Comparison of ENCODE assay signal across 27 cellular contexts in genomic region chr1:227707807-227708206, GRCh38. TPM values are rescaled to one million over a fixed set of nuclear protein-coding genes. Genes with fewer than 3 reads are reported as not detected.
A peak's percentile ranks its signal among the peaks of the same experiment; 100 is the strongest.
DNase-seq lines count a peak whose midpoint lies in the region; ATAC-seq, FAIRE-seq and TF ChIP-seq lines count a peak whose summit lies in the region.
"Had no signal": no experiment of that assay in that cellular context is flagged by ENCODE, and none has a peak within 500 bp of the region (broad histone marks: within the 10 kb centered on the region; RNA-seq: fewer than 3 reads in every experiment).

No MANE protein-coding gene starts in this region.

- no peak for TF ChIP-seq RAD21 in GM12878 (IDR thresholded peaks at IDR 0.05; ENCODE audit: insufficient read depth, low read depth, low read length)

- H3K4me2 ChIP-seq in GM12878 (ENCODE audit: control insufficient read depth, insufficient read depth): no peak overlapping the region
- H3K4me2 ChIP-seq: SK-N-SH had no signal

- SMC1A ChIA-PET in GM12878 (lab: Charles Lee; ENCODE audit: uncharacterized antibody, unreplicated experiment): interaction anchor here (1.2 kb wide), 1 partner anchor 9 kb away, joined by 3 read pairs; no protein-coding TSS in a partner anchor

- CTCF ChIA-PET in activated CD4-positive, alpha-beta T cell treated with anti-CD3 and anti-CD28 coated beads, Interleukin-2, amount 10 ng/mL, durations not matched to agents 7 days and 5 days (lab: Charles Lee): no interaction called here
- CTCF ChIA-PET in CD4-positive, alpha-beta memory T cell (lab: Charles Lee; ENCODE audit: partially characterized antibody): no interaction called here
- CTCF ChIA-PET in GM12878 (lab: Yijun Ruan, JAX): no interaction called here

- intact Hi-C loops in CD4-positive, alpha-beta memory T cell (cut with micrococcal nuclease): no loop called here
- intact Hi-C loops in GM12878 (cut with micrococcal nuclease; ENCODE audit: unreplicated experiment) (no loop called here), stomach (cut with DNase I; ENCODE audit: low total_unique reads) (no loop called here)

- 5% methylated on average over 1 of the region's 1 CpG for WGBS in GM12878 (ENCODE audit: insufficient coverage, insufficient replicate concordance, low lambda C conversion rate, missing lambda C conversion rate)
- WGBS in stomach, 5 donors: 61 to 74% (median 64%) methylated on average over 1 of the region's 1 CpG

- no peaks in the 10 kb centered on the region for H3K9me3 ChIP-seq in CD4-positive, alpha-beta memory T cell (ENCODE audit: control insufficient read depth in 1 of 2, low read length in 2 of 2)
- H3K9me3 ChIP-seq in GM12878 (replicated peaks; ENCODE audit: control insufficient read depth, insufficient read depth, low read length) (peaks cover 11% of the 10 kb centered on the region; the same call in 2 of the 3 replicates), stomach (peaks cover 4 to 74% (median 41%) of the 10 kb centered on the region in 4 donors)
- H3K9me3 ChIP-seq: SK-N-SH had no signal

- no TSS peak for BruUV-seq in GM12878 (replicated peaks; lab: Mats Ljungman, UMichigan)

- no peaks in the 10 kb centered on the region for H3K27me3 Mint-ChIP-seq in activated CD4-positive, alpha-beta T cell treated with anti-CD3 and anti-CD28 coated beads, Interleukin-2, amount 10 ng/mL, durations not matched to agents 7 days and 5 days
- peaks cover 0 to 2% of the 10 kb centered on the region in 2 donors for H3K27me3 Mint-ChIP-seq in CD4-positive, alpha-beta memory T cell

- no peaks in the 10 kb centered on the region for H3K27me3 ChIP-seq in CD4-positive, alpha-beta memory T cell (ENCODE audit: insufficient read depth, low read length)
- H3K27me3 ChIP-seq in GM12878 (replicated peaks in 1 of 2; ENCODE audit: control insufficient read depth in 2 of 2, insufficient read depth in 2 of 2, low read length in 1 of 2) (no peaks in the 10 kb centered on the region), stomach (no peaks in the 10 kb centered on the region)
- H3K27me3 ChIP-seq: BLaER1 treated with 17β-estradiol and CSF1 and Interleukin-3, amounts not matched to agents 10 nM and 100 nM; breast epithelium; left lung; suprapubic skin had no signal

- POLR2A ChIA-PET in activated CD4-positive, alpha-beta T cell treated with anti-CD3 and anti-CD28 coated beads, Interleukin-2, amount 10 ng/mL, durations not matched to agents 7 days and 5 days (lab: Charles Lee): interaction anchor here (0.7 kb wide), 1 partner anchor 350 kb away, joined by 3 read pairs; no protein-coding TSS in a partner anchor
- POLR2A ChIA-PET in CD4-positive, alpha-beta memory T cell (lab: Charles Lee; ENCODE audit: partially characterized antibody): no interaction called here
- POLR2A ChIA-PET in GM12878 (lab: Charles Lee): no interaction called here

- H3K9ac ChIP-seq in GM12878 (ENCODE audit: control insufficient read depth, insufficient read depth, low read length): no peak overlapping the region
- H3K9ac ChIP-seq: BLaER1 treated with 17β-estradiol and CSF1 and Interleukin-3, amounts not matched to agents 10 nM and 100 nM; SK-N-SH had no signal

- no peaks in the 10 kb centered on the region for H4K20me1 ChIP-seq in GM12878 (ENCODE audit: control insufficient read depth, insufficient read depth)
- H4K20me1 ChIP-seq: BLaER1 treated with 17β-estradiol and CSF1 and Interleukin-3, amounts not matched to agents 10 nM and 100 nM had no signal

- TF ChIP-seq EP300 in GM12878 (IDR thresholded peaks at IDR 0.05; ENCODE audit: borderline replicate concordance in 1 of 2, control insufficient read depth in 1 of 2, low read depth in 2 of 2, low read length in 2 of 2) (no peak), stomach (IDR thresholded peaks at IDR 0.05) (no peak)

- FAIRE-seq in GM12878 (lab: Jason Lieb, UNC): no peak
- FAIRE-seq: colon, frontal cortex, GM12891, small intestine had no signal

- RAD21 ChIA-PET in GM12878 (lab: Charles Lee; ENCODE audit: unreplicated experiment): no interaction called here

- ATAC-seq in GM12878: peak; percentile 24; the same call in 1 of the 3 replicates
- ATAC-seq in HG02759 (IDR thresholded peaks at IDR 0.05; ENCODE audit: unreplicated experiment): no peak
- ATAC-seq: left lung had no signal

- peaks cover 46% of the 10 kb centered on the region for H3K9me3 Mint-ChIP-seq in activated CD4-positive, alpha-beta T cell treated with anti-CD3 and anti-CD28 coated beads, Interleukin-2, amount 10 ng/mL, durations not matched to agents 7 days and 5 days
- H3K9me3 Mint-ChIP-seq in CD4-positive, alpha-beta memory T cell: peaks cover 0 to 48% (median 27%) of the 10 kb centered on the region in 8 donors

- H2AFZ ChIP-seq in GM12878 (ENCODE audit: control insufficient read depth, low read depth, low read length): no peak overlapping the region; the same call in 1 of the 2 replicates

- no peaks in the 10 kb centered on the region for H3K79me2 ChIP-seq in GM12878 (ENCODE audit: control insufficient read depth, insufficient read depth, low read length)

- H3K36me3 Mint-ChIP-seq in activated CD4-positive, alpha-beta T cell treated with anti-CD3 and anti-CD28 coated beads, Interleukin-2, amount 10 ng/mL, durations not matched to agents 7 days and 5 days (ENCODE audit: low read depth): peaks cover 6% of the 10 kb centered on the region
- peaks cover 5% of the 10 kb centered on the region in 2 donors for H3K36me3 Mint-ChIP-seq in CD4-positive, alpha-beta memory T cell

- TF ChIP-seq CTCF in GM12878 (IDR thresholded peaks at IDR 0.05 in 2 of 3, conservative IDR thresholded peaks at IDR 0.05 in 1 of 3; ENCODE audit: control insufficient read depth in 2 of 3, extremely low read depth in 1 of 3, insufficient read depth in 1 of 3, low read depth in 3 of 3, low read length in 3 of 3): no peak
- no peak for TF ChIP-seq CTCF in stomach (IDR thresholded peaks at IDR 0.05)

- peak overlapping the region; percentile 9 for H3K4me3 Mint-ChIP-seq in activated CD4-positive, alpha-beta T cell treated with anti-CD3 and anti-CD28 coated beads, Interleukin-2, amount 10 ng/mL, durations not matched to agents 7 days and 5 days
- H3K4me3 Mint-ChIP-seq in CD4-positive, alpha-beta memory T cell: peak overlapping the region in 7 of 8 donors; percentile 66 to 87 (median 71)
- H3K4me3 Mint-ChIP-seq: H9 had no signal

- DNase-seq in activated CD4-positive, alpha-beta T cell treated with anti-CD3 and anti-CD28 coated beads, Interleukin-2, amount 10 ng/mL, durations not matched to agents 7 days and 5 days: no peak
- no peak for DNase-seq in activated CD4-positive, alpha-beta T cell treated with anti-CD3 and anti-CD28 coated beads for 48 hours
- no peak for DNase-seq in CD4-positive, alpha-beta memory T cell
- peak; percentile 18 for DNase-seq in M059J (ENCODE audit: low read depth)
- DNase-seq in GM12878 (ENCODE audit: low read depth, low spot score): no peak
- DNase-seq in NCI-H510A (lab: John Stamatoyannopoulos, UW): no peak
- DNase-seq in stomach: no peak
- DNase-seq: activated CD4-positive, CD25-positive, alpha-beta regulatory T cell; activated gamma-delta T cell; amygdala; effector CD8-positive, alpha-beta T cell; H9; hippocampal formation; left lung; NCI-H1092 treated with DMSO at 0.1 percent for 48 hours; NCI-H1930; NCI-H69; SK-N-SH; small intestine; stimulated activated CD4-positive, alpha-beta T cell treated with anti-CD3 and anti-CD28 coated beads, Interleukin-1b, Interleukin-23, amount 100 ng/mL, for 48 hours had no signal

- peaks cover 11% of the 10 kb centered on the region for H3K4me1 Mint-ChIP-seq in activated CD4-positive, alpha-beta T cell treated with anti-CD3 and anti-CD28 coated beads, Interleukin-2, amount 10 ng/mL, durations not matched to agents 7 days and 5 days
- peaks cover 7 to 11% (median 10%) of the 10 kb centered on the region in 4 donors for H3K4me1 Mint-ChIP-seq in CD4-positive, alpha-beta memory T cell
- H3K4me1 Mint-ChIP-seq: H9 had no signal

- peak overlapping the region; percentile 67 for H3K27ac Mint-ChIP-seq in activated CD4-positive, alpha-beta T cell treated with anti-CD3 and anti-CD28 coated beads, Interleukin-2, amount 10 ng/mL, durations not matched to agents 7 days and 5 days
- H3K27ac Mint-ChIP-seq in CD4-positive, alpha-beta memory T cell: peak overlapping the region in 6 of 7 donors; percentile 31 to 87 (median 75)
- H3K27ac Mint-ChIP-seq: H9 had no signal

- no peak overlapping the region for H3K4me3 ChIP-seq in CD4-positive, alpha-beta memory T cell (ENCODE audit: low read length in 2 of 2)
- no peak overlapping the region for H3K4me3 ChIP-seq in GM12878
- H3K4me3 ChIP-seq in stomach: no peak overlapping the region
- H3K4me3 ChIP-seq: BLaER1 treated with 17β-estradiol and CSF1 and Interleukin-3, amounts not matched to agents 10 nM and 100 nM; breast epithelium; left lung; suprapubic skin had no signal

- H3K4me1 ChIP-seq in CD4-positive, alpha-beta memory T cell (ENCODE audit: insufficient read depth, low read length): no peaks in the 10 kb centered on the region
- H3K4me1 ChIP-seq in GM12878 (ENCODE audit: control insufficient read depth, insufficient read depth, low read length) (no peaks in the 10 kb centered on the region), stomach (no peaks in the 10 kb centered on the region)
- H3K4me1 ChIP-seq: breast epithelium, left lung, suprapubic skin had no signal

- TF ChIP-seq POLR2A in GM12878 (IDR thresholded peaks at IDR 0.05; ENCODE audit: low read depth, low read length) (no peak), stomach (IDR thresholded peaks at IDR 0.05) (no peak)

- in situ Hi-C loops in GM12878 (cut with MboI): no loop called here

- H3K27ac ChIP-seq in CD4-positive, alpha-beta memory T cell (ENCODE audit: low read depth, low read length): no peak overlapping the region
- H3K27ac ChIP-seq in GM12878 (ENCODE audit: control insufficient read depth, insufficient read depth) (no peak overlapping the region), stomach (no peak overlapping the region)
- H3K27ac ChIP-seq: breast epithelium, left lung, suprapubic skin had no signal

- H3K36me3 ChIP-seq in CD4-positive, alpha-beta memory T cell (ENCODE audit: insufficient read depth, low read length): no peaks in the 10 kb centered on the region
- H3K36me3 ChIP-seq in GM12878 (ENCODE audit: control insufficient read depth in 2 of 2, insufficient read depth in 2 of 2, low read length in 1 of 2) (no peaks in the 10 kb centered on the region), stomach (no peaks in the 10 kb centered on the region)
- H3K36me3 ChIP-seq: BLaER1 treated with 17β-estradiol and CSF1 and Interleukin-3, amounts not matched to agents 10 nM and 100 nM; breast epithelium; left lung; suprapubic skin had no signal

RNA-seq across cellular contexts. Expression of gene JMJD4, which starts 27.3 kb away (rescaled TPM):
- total RNA-seq in activated CD4-positive, alpha-beta T cell treated with anti-CD3 and anti-CD28 coated beads, Interleukin-2, amount 10 ng/mL, durations not matched to agents 7 days and 5 days: 10 to 100 TPM; 15.4 to 20.0 TPM
- total RNA-seq in CD4-positive, alpha-beta memory T cell: 10 to 100 TPM; 32.4 to 34.1 TPM
- 10 to 100 TPM; 22.6 to 26.9 TPM for polyA plus RNA-seq in CD4-positive, alpha-beta memory T cell
- 14.7 and 18.8 TPM in 2 replicates for total RNA-seq in M059J (2014; rRNA removed; shearing (Covaris generic))
- total RNA-seq in GM12878 (2013; cell fraction: nucleolus; rRNA removed): 61.0 and 62.5 TPM in 2 replicates
- total RNA-seq in GM12878 (2014; rRNA removed) (34.8 and 37.1 TPM in 2 replicates), GM12878 (2014; rRNA removed; fragmentation: Illumina TruSeq; extraction: Trizol) (15.9 and 17.6 TPM in 2 replicates), GM12878 (2021) (24.2 and 30.0 TPM in 2 replicates), stomach (10 to 100 TPM in 3 of 5 donors, 1 to 10 TPM in 2; 2.3 to 26.8 (median 17.5) TPM)
- 4.3 TPM for polyA plus RNA-seq in GM12878 (2011; ENCODE audit: low read depth)
- polyA plus RNA-seq in GM12878 (2011; rRNA removed) (7.1 and 12.2 TPM in 2 replicates), GM12878 (2014; fragmentation: Illumina TruSeq; extraction: Trizol) (5.3 and 10.4 TPM in 2 replicates), GM12878 (2014; fragmentation: Nextera tagmentation; extraction: Ambion mirVana) (1 to 10 TPM in 1 of 2 experiments, under 1 TPM in 1; 0.89 to 3.5 TPM), GM12878 (2014; rRNA removed) (19.3 and 24.5 TPM in 2 replicates), GM12878 (2016; fragmentation: Nextera tagmentation; extraction: Ambion mirVana) (10 to 100 TPM; 33.0 to 38.3 TPM), stomach (10 to 100 TPM in 2 of 3 donors, 1 to 10 TPM in 1; 8.2 to 11.9 (median 10.7) TPM)
- 16.0 and 18.0 TPM in 2 replicates for polyA plus RNA-seq in GM12878 (2011; cell fraction: cytosol; rRNA removed)
- polyA plus RNA-seq in GM12878 (2011; cell fraction: nucleus; rRNA removed): 40.7 and 47.0 TPM in 2 replicates
- 9.4 and 12.9 TPM in 2 replicates for polyA plus RNA-seq in GM12878 (2012)
- 27.6 and 45.7 TPM in 2 replicates for polyA minus RNA-seq in GM12878 (2011; rRNA and poly(A)+ RNA removed)
- polyA minus RNA-seq in GM12878 (2011; cell fraction: cytosol; rRNA and poly(A)+ RNA removed): 8.2 and 9.9 TPM in 2 replicates
- polyA minus RNA-seq in GM12878 (2011; cell fraction: nucleus; rRNA and poly(A)+ RNA removed): 63.5 and 92.1 TPM in 2 replicates

RNA-seq across cellular contexts. Expression of gene SNAP47, which starts 27.4 kb away (rescaled TPM):
- total RNA-seq in activated CD4-positive, alpha-beta T cell treated with anti-CD3 and anti-CD28 coated beads, Interleukin-2, amount 10 ng/mL, durations not matched to agents 7 days and 5 days: 10 to 100 TPM; 30.3 TPM
- total RNA-seq in CD4-positive, alpha-beta memory T cell: 10 to 100 TPM; 27.0 to 30.5 TPM
- 10 to 100 TPM; 46.6 to 53.6 TPM for polyA plus RNA-seq in CD4-positive, alpha-beta memory T cell
- 53.3 and 65.6 TPM in 2 replicates for total RNA-seq in M059J (2014; rRNA removed; shearing (Covaris generic))
- total RNA-seq in GM12878 (2013; cell fraction: nucleolus; rRNA removed): 52.2 and 55.8 TPM in 2 replicates
- total RNA-seq in GM12878 (2014; rRNA removed) (35.6 and 36.9 TPM in 2 replicates), GM12878 (2014; rRNA removed; fragmentation: Illumina TruSeq; extraction: Trizol) (22.3 and 23.3 TPM in 2 replicates), GM12878 (2021) (28.1 and 28.2 TPM in 2 replicates), stomach (100 to 1,000 TPM in 1 of 5 donors, 10 to 100 TPM in 4; 24.8 to 117 (median 73.0) TPM)
- 18.4 TPM for polyA plus RNA-seq in GM12878 (2011; ENCODE audit: low read depth)
- polyA plus RNA-seq in GM12878 (2011; rRNA removed) (23.4 and 27.1 TPM in 2 replicates), GM12878 (2014; fragmentation: Illumina TruSeq; extraction: Trizol) (20.6 and 21.4 TPM in 2 replicates), GM12878 (2014; fragmentation: Nextera tagmentation; extraction: Ambion mirVana) (1 to 10 TPM; 1.3 to 3.5 TPM), GM12878 (2014; rRNA removed) (23.2 and 24.4 TPM in 2 replicates), GM12878 (2016; fragmentation: Nextera tagmentation; extraction: Ambion mirVana) (10 to 100 TPM; 37.6 to 39.6 TPM), stomach (10 to 100 TPM; 13.7 to 20.8 (median 16.9) TPM)
- 31.8 and 34.3 TPM in 2 replicates for polyA plus RNA-seq in GM12878 (2011; cell fraction: cytosol; rRNA removed)
- 32.7 and 41.3 TPM in 2 replicates for polyA plus RNA-seq in GM12878 (2011; cell fraction: nucleus; rRNA removed)
- polyA plus RNA-seq in GM12878 (2012): 18.0 and 23.5 TPM in 2 replicates
- polyA minus RNA-seq in GM12878 (2011; rRNA and poly(A)+ RNA removed): 23.9 and 33.6 TPM in 2 replicates
- 7.1 and 9.3 TPM in 2 replicates for polyA minus RNA-seq in GM12878 (2011; cell fraction: cytosol; rRNA and poly(A)+ RNA removed)
- 27.2 and 38.2 TPM in 2 replicates for polyA minus RNA-seq in GM12878 (2011; cell fraction: nucleus; rRNA and poly(A)+ RNA removed)
